Comparison of ENCODE assay signal across 18 cellular contexts in the genomic region with DNA sequence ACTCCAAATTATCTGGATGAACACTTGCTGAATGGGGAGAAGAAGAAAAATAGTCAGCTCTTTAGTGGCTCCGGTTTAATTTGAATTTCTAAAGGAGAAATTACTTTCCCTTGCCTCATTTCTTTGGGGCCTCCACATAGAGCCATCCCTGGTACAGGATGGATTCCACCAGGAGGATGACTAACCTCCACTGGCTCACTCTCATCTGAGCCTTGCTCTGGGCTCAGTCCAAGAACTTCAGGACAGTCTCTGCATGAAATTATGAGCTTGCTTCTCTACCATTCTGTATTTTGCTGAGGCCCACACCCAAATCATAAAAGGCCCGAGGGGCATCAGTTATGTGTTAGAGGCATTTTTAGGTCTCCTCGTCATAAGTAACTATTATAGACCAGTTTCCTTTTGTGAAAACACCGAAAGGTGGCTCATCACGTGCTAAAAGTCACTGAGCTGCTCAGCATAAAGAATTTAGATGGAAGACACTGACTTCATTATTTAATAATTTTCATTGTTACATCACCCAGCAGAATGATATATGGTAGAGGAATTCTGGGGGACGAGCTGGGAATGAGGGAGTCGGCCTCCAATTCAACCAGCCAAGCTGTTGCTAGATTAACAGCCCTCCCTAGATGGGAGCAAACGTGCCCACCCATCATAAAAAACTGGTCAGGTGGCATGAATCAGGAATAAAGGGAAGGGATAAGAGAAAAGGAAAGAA.
DNase-seq lines count a peak whose midpoint lies in the region; FAIRE-seq and TF ChIP-seq lines count a peak whose summit lies in the region.
"Had no signal": no experiment of that assay in that cellular context is flagged by ENCODE, and none has a peak within 500 bp of the region (broad histone marks: within the 10 kb centered on the region; RNA-seq: fewer than 3 reads in every experiment).

No MANE protein-coding gene starts in this region.

- H3K27ac ChIP-seq in brain microvascular endothelial cell, result peak overlapping the region; percentile 58
- peak overlapping the region; percentile 84 for H3K27ac ChIP-seq in osteoblast (ENCODE audit: low read depth, low read length)
- H3K27ac ChIP-seq: adrenal gland, esophagus muscularis mucosa had no signal

- H3K27me3 ChIP-seq in brain microvascular endothelial cell (replicated peaks) (no peaks in the 10 kb centered on the region), osteoblast (ENCODE audit: insufficient read depth, low read length) (no peaks in the 10 kb centered on the region)
- H3K27me3 ChIP-seq: adrenal gland, esophagus muscularis mucosa had no signal

- peak overlapping the region; percentile 51 for H3K4me2 ChIP-seq in osteoblast (ENCODE audit: insufficient read depth, low read length)

- DNase-seq in EL, result peak; percentile 89
- DNase-seq in HTR-8/SVneo (ENCODE audit: insufficient read length, low spot score), result peak; percentile 21
- DNase-seq in brain microvascular endothelial cell, result peak; percentile 65
- DNase-seq in osteoblast (ENCODE audit: insufficient read length, low spot score, missing footprints), result peak; percentile 52
- no peak for DNase-seq in NCI-H526 treated with DMSO at 0.1 percent for 48 hours (lab: John Stamatoyannopoulos, UW)
- DNase-seq in SKM-1 treated with dmso at 0.1 percent for 144 hours (lab: John Stamatoyannopoulos, UW; ENCODE audit: unreplicated experiment), result no peak
- no peak for DNase-seq in T-helper 1 cell
- DNase-seq: activated CD4-positive, alpha-beta T cell treated with anti-CD3 and anti-CD28 coated beads for 36 hours; activated T-cell treated with anti-CD3 and anti-CD28 coated beads, Interleukin-2, amount 50 U/mL, for 24 hours; adrenal gland; CD4-positive, alpha-beta T cell; cortex of kidney; endodermal cell; Kasumi-1; NCI-H1092; NCI-H187; T-helper 2 cell had no signal

- H3K9me3 ChIP-seq in osteoblast (ENCODE audit: low read depth, low read length), result no peaks in the 10 kb centered on the region
- H3K9me3 ChIP-seq: adrenal gland, esophagus muscularis mucosa had no signal

- in situ Hi-C loops in brain microvascular endothelial cell (cut with HindIII; ENCODE audit: low pct_ligation_motif_present, low sequenced_read_pairs), result no loop called here

- H3K4me3 ChIP-seq in brain microvascular endothelial cell (ENCODE audit: low read depth, low read length) (no peak overlapping the region), osteoblast (ENCODE audit: insufficient read depth, low read length) (no peak overlapping the region)
- H3K4me3 ChIP-seq: adrenal gland, esophagus muscularis mucosa had no signal

- H4K20me1 ChIP-seq in osteoblast (ENCODE audit: insufficient read depth, low read length), result no peaks in the 10 kb centered on the region

- H3K4me1 ChIP-seq in osteoblast (ENCODE audit: insufficient read depth, low read length), result peaks cover 23% of the 10 kb centered on the region
- H3K4me1 ChIP-seq: adrenal gland, esophagus muscularis mucosa had no signal

- peak; percentile 55 for FAIRE-seq in HTR-8/SVneo (lab: Jason Lieb, UNC)

- no peaks in the 10 kb centered on the region for H3K79me2 ChIP-seq in osteoblast (ENCODE audit: insufficient read depth, low read length)

- TF ChIP-seq CTCF in brain microvascular endothelial cell (IDR thresholded peaks at IDR 0.05; ENCODE audit: low read depth, low read length, missing control alignments) (no peak), osteoblast (IDR thresholded peaks at IDR 0.05; ENCODE audit: extremely low read depth, low read depth, low read length) (no peak)

- no peak overlapping the region for H2AFZ ChIP-seq in osteoblast (ENCODE audit: low read length)

- H3K36me3 ChIP-seq in brain microvascular endothelial cell (replicated peaks), result peaks cover 51% of the 10 kb centered on the region
- H3K36me3 ChIP-seq in osteoblast (ENCODE audit: insufficient read depth, low read length), result peaks cover 13% of the 10 kb centered on the region

Comparison
In these comparisons a context has a peak if more than half of its experiments do, and no peak if none do; other contexts are left out.
1. DNase-seq: peak in EL (single experiment), HTR-8/SVneo (single experiment), brain microvascular endothelial cell (single experiment) and osteoblast (single experiment); none in NCI-H526 treated with DMSO at 0.1 percent for 48 hours (single experiment), SKM-1 treated with dmso at 0.1 percent for 144 hours (single experiment) and T-helper 1 cell (0 of 5).